12 cellular contexts compared by ENCODE assay signal in genomic region chr7:105493928-105494325, GRCh38. TPM values are rescaled to one million over a fixed set of nuclear protein-coding genes. Genes with fewer than 3 reads are reported as not detected.
DNase-seq lines count a peak whose midpoint lies in the region; ATAC-seq and TF ChIP-seq lines count a peak whose summit lies in the region.
"Had no signal": no experiment of that assay in that cellular context is flagged by ENCODE, and none has a peak within 500 bp of the region (broad histone marks: within the 10 kb centered on the region; RNA-seq: fewer than 3 reads in every experiment).

No MANE protein-coding gene starts in this region.

- H3K27ac Mint-ChIP-seq in nephron progenitor cell: peak overlapping the region; percentile 13
- H3K27ac Mint-ChIP-seq: activated CD4-positive, alpha-beta T cell treated with anti-CD3 and anti-CD28 coated beads for 36 hours had no signal

- peaks cover 5% of the 10 kb centered on the region for H3K36me3 ChIP-seq in MG63

- ATAC-seq in GM21576 (IDR thresholded peaks at IDR 0.05; ENCODE audit: unreplicated experiment): no peak
- ATAC-seq: activated CD4-positive, alpha-beta T cell treated with anti-CD3 and anti-CD28 coated beads for 36 hours had no signal

- H3K4me3 Mint-ChIP-seq in nephron progenitor cell: no peak overlapping the region
- H3K4me3 Mint-ChIP-seq: activated CD4-positive, alpha-beta T cell treated with anti-CD3 and anti-CD28 coated beads for 36 hours had no signal

- H3K4me1 Mint-ChIP-seq in nephron progenitor cell: no peaks in the 10 kb centered on the region
- H3K4me1 Mint-ChIP-seq: activated CD4-positive, alpha-beta T cell treated with anti-CD3 and anti-CD28 coated beads for 36 hours had no signal

- DNase-seq in AG08396 (ENCODE audit: low spot score) (peak; percentile 80), MG63 (peak; percentile 66), epithelial cell of proximal tubule (ENCODE audit: low read depth) (peak; percentile 30), nephron progenitor cell (no peak), D341Med (ENCODE audit: low spot score) (no peak), posterior cingulate gyrus (no peak)
- DNase-seq in activated CD8-positive, alpha-beta memory T cell treated with anti-CD3 and anti-CD28 coated beads, Interleukin-2, amount 50 U/mL, for 4 hours: no peak
- DNase-seq: activated CD4-positive, alpha-beta T cell treated with anti-CD3 and anti-CD28 coated beads for 36 hours; NCI-H1694; NK-92 treated with Interleukin-12 subunit alpha and Interleukin-12 subunit beta, amount 100 ng/mL, for 24 hours had no signal

- peaks cover 19% of the 10 kb centered on the region for H3K36me3 Mint-ChIP-seq in nephron progenitor cell (ENCODE audit: low read depth)

- H3K4me3 ChIP-seq in MG63: no peak overlapping the region
- H3K4me3 ChIP-seq in epithelial cell of proximal tubule (ENCODE audit: low read depth, low read length): peak overlapping the region; percentile 7
- H3K4me3 ChIP-seq: BLaER1 treated with 17β-estradiol and CSF1 and Interleukin-3, amounts not matched to agents 10 nM and 100 nM had no signal

- no peak for TF ChIP-seq CTCF in epithelial cell of proximal tubule (conservative IDR thresholded peaks at IDR 0.05; ENCODE audit: low read depth, low read length)
- no peak for TF ChIP-seq CTCF in nephron progenitor cell (IDR thresholded peaks at IDR 0.05)

- intact Hi-C loops in posterior cingulate gyrus (cut with DNase I): no loop called here

- no peaks in the 10 kb centered on the region for H3K27me3 Mint-ChIP-seq in nephron progenitor cell (ENCODE audit: low read depth, poor library complexity)
- H3K27me3 Mint-ChIP-seq: activated CD4-positive, alpha-beta T cell treated with anti-CD3 and anti-CD28 coated beads for 36 hours had no signal

- H3K9me3 Mint-ChIP-seq in nephron progenitor cell: no peaks in the 10 kb centered on the region

- H3K9me3 ChIP-seq in MG63: no peaks in the 10 kb centered on the region
- H3K9me3 ChIP-seq: BLaER1 treated with 17β-estradiol and CSF1 and Interleukin-3, amounts not matched to agents 10 nM and 100 nM had no signal

- no peaks in the 10 kb centered on the region for H3K27me3 ChIP-seq in MG63
- H3K27me3 ChIP-seq: BLaER1 treated with 17β-estradiol and CSF1 and Interleukin-3, amounts not matched to agents 10 nM and 100 nM had no signal

RNA-seq across cellular contexts. Expression of gene PUS7, which starts 28.1 kb away (rescaled TPM):
- 27.4 and 28.4 TPM in 2 replicates for total RNA-seq in MG63 (2014; rRNA removed; shearing (Covaris generic); ENCODE audit: low replicate concordance)
- 28.3 and 30.2 TPM in 2 replicates for total RNA-seq in epithelial cell of proximal tubule

RNA-seq across cellular contexts. Expression of gene RINT1, which starts 38.1 kb away (rescaled TPM):
- total RNA-seq in MG63 (2014; rRNA removed; shearing (Covaris generic); ENCODE audit: low replicate concordance): 4.3 and 7.8 TPM in 2 replicates
- total RNA-seq in epithelial cell of proximal tubule: 13.5 and 27.1 TPM in 2 replicates

Comparison
In these comparisons a context has a peak if more than half of its experiments do, and no peak if none do; other contexts are left out.
1. DNase-seq: peak in AG08396 (single experiment), MG63 (single experiment) and epithelial cell of proximal tubule (single experiment); none in nephron progenitor cell (single experiment), activated CD8-positive, alpha-beta memory T cell treated with anti-CD3 and anti-CD28 coated beads, Interleukin-2, amount 50 U/mL, for 4 hours (single experiment), D341Med (single experiment) and posterior cingulate gyrus (0 of 10).